In genomic region chr1:21022279-21023040, GRCh38 we compare ENCODE assay signal across 8 cellular contexts.
A peak's percentile ranks its signal among the peaks of the same experiment; 100 is the strongest.
DNase-seq lines count a peak whose midpoint lies in the region; ATAC-seq lines count a peak whose summit lies in the region.

No MANE protein-coding gene starts in this region.

- DNase-seq in EH (ENCODE audit: low read depth) (peak; percentile 99), HS-27A (ENCODE audit: low read depth) (peak; percentile 86), NCI-H748 treated with DMSO at 0.1 percent for 48 hours (lab: John Stamatoyannopoulos, UW) (peak; percentile 88), Right ventricle myocardium superior (no peak), renal cortical epithelial cell (ENCODE audit: low read depth) (peak; percentile 100)
- no peak for DNase-seq in activated effector memory CD4-positive, alpha-beta T cell treated with Interleukin-2 at 50 U/mL for 16 hours

- peak; percentile 90 for ATAC-seq in GM21360 (IDR thresholded peaks at IDR 0.05; ENCODE audit: unreplicated experiment)
- ATAC-seq in Right ventricle myocardium superior (ENCODE audit: poor library complexity), result peak; percentile 97

- H3K4me1 Mint-ChIP-seq in activated naive CD8-positive, alpha-beta T cell (ENCODE audit: low read depth), result peaks cover 16% of the 10 kb centered on the region

- H3K27me3 Mint-ChIP-seq in activated naive CD8-positive, alpha-beta T cell, result no peaks in the 10 kb centered on the region

- peak overlapping the region; percentile 92 for H3K27ac Mint-ChIP-seq in activated naive CD8-positive, alpha-beta T cell

- peaks cover 9% of the 10 kb centered on the region for H3K36me3 Mint-ChIP-seq in activated naive CD8-positive, alpha-beta T cell

- peak overlapping the region; percentile 70 for H3K4me3 Mint-ChIP-seq in activated naive CD8-positive, alpha-beta T cell

- H3K9me3 Mint-ChIP-seq in activated naive CD8-positive, alpha-beta T cell (ENCODE audit: low read depth), result no peaks in the 10 kb centered on the region

- intact Hi-C loops in Right ventricle myocardium superior (cut with DNase I), result no loop called here

Comparison
In these comparisons a context has a peak if more than half of its experiments do, and no peak if none do; other contexts are left out.
1. DNase-seq: peak in EH (single experiment), HS-27A (single experiment), NCI-H748 treated with DMSO at 0.1 percent for 48 hours (single experiment) and renal cortical epithelial cell (single experiment); none in Right ventricle myocardium superior (single experiment) and activated effector memory CD4-positive, alpha-beta T cell treated with Interleukin-2 at 50 U/mL for 16 hours (single experiment).